30 cellular contexts compared by ENCODE assay signal in genomic region chr1:31814041-31814511, GRCh38. TPM values are rescaled to one million over a fixed set of nuclear protein-coding genes. Genes with fewer than 3 reads are reported as not detected.
A peak's percentile ranks its signal among the peaks of the same experiment; 100 is the strongest.
DNase-seq lines count a peak whose midpoint lies in the region; ATAC-seq, FAIRE-seq and TF ChIP-seq lines count a peak whose summit lies in the region.
"Had no signal": no experiment of that assay in that cellular context is flagged by ENCODE, and none has a peak within 500 bp of the region (broad histone marks: within the 10 kb centered on the region; RNA-seq: fewer than 3 reads in every experiment).

No MANE protein-coding gene starts in this region.

- no peak overlapping the region for H3K4me3 Mint-ChIP-seq in natural killer cell treated with Interleukin-12 subunit alpha and Interleukin-12 subunit beta and Interleukin-15 and Interleukin-18, amount 100 ng/mL, for 72 hours
- H3K4me3 Mint-ChIP-seq: activated CD4-positive, alpha-beta memory T cell treated with anti-CD3 and anti-CD28 coated beads for 36 hours; CD8-positive, alpha-beta T cell; endodermal cell; natural killer cell; stimulated activated naive CD8-positive, alpha-beta T cell treated with anti-CD3 and anti-CD28 coated beads, Interleukin-15, Interleukin-2, amounts not matched to agents 100 ng/mL and 50 ng/mL, for 24 hours had no signal

- in situ Hi-C loops in G401 (cut with HindIII; ENCODE audit: low sequenced_read_pairs), result no loop called here

- no CpG with 5 or more reads among the region's 11 CpGs for WGBS in trophoblast cell (ENCODE audit: extremely low coverage, insufficient coverage, insufficient read length)

- H4K12ac ChIP-seq in trophoblast cell (ENCODE audit: low read depth, low read length), result no peak overlapping the region

- H3K79me1 ChIP-seq in trophoblast cell (ENCODE audit: low read length), result no peaks in the 10 kb centered on the region

- TF ChIP-seq POLR2A in GM12891 (IDR thresholded peaks at IDR 0.05; ENCODE audit: low read depth, low read length), result no peak

- no peak overlapping the region for H2AFZ ChIP-seq in trophoblast cell (ENCODE audit: insufficient read depth, low read length, poor library complexity)
- H2AFZ ChIP-seq: parathyroid adenoma had no signal

- no peaks in the 10 kb centered on the region for H3K9me3 ChIP-seq in trophoblast cell (ENCODE audit: insufficient read depth, low read depth, low read length)
- H3K9me3 ChIP-seq: body of pancreas, esophagus squamous epithelium, right lobe of liver, transverse colon had no signal

- no peak for ATAC-seq in natural killer cell treated with Interleukin-12 subunit alpha and Interleukin-12 subunit beta and Interleukin-15 and Interleukin-18, amount 100 ng/mL, for 72 hours
- ATAC-seq: body of pancreas; CD8-positive, alpha-beta T cell; natural killer cell; right lobe of liver had no signal

- H3K4me2 ChIP-seq in trophoblast cell (ENCODE audit: low read length), result no peak overlapping the region

- no peak overlapping the region for H3K23ac ChIP-seq in trophoblast cell (ENCODE audit: low read length)

- no peak for TF ChIP-seq CTCF in RWPE1 (conservative IDR thresholded peaks at IDR 0.05; ENCODE audit: low read depth)

- no peak for FAIRE-seq in GM12891 (lab: Jason Lieb, UNC)
- FAIRE-seq: frontal cortex, GM18507, H54, HTR-8/SVneo had no signal

- CTCF ChIA-PET in RWPE1 (lab: Yijun Ruan, JAX), result interaction anchor here (1.3 kb wide), 1 partner anchor 150 kb away, joined by 3 read pairs; no protein-coding TSS in a partner anchor

- H3K79me2 ChIP-seq in trophoblast cell (ENCODE audit: control insufficient read depth, insufficient read depth, low read length, poor library complexity), result no peaks in the 10 kb centered on the region
- H3K79me2 ChIP-seq: parathyroid adenoma had no signal

- no peaks in the 10 kb centered on the region for H3K27me3 ChIP-seq in trophoblast cell (ENCODE audit: insufficient read depth, low read length)
- H3K27me3 ChIP-seq: body of pancreas, esophagus squamous epithelium, right lobe of liver, transverse colon had no signal

- no peak overlapping the region for H3K14ac ChIP-seq in trophoblast cell (ENCODE audit: low read length)

- H4K91ac ChIP-seq in trophoblast cell (ENCODE audit: low read depth, low read length), result no peak overlapping the region

- H3K36me3 Mint-ChIP-seq in natural killer cell treated with Interleukin-12 subunit alpha and Interleukin-12 subunit beta and Interleukin-15 and Interleukin-18, amount 100 ng/mL, for 72 hours, result no peaks in the 10 kb centered on the region
- H3K36me3 Mint-ChIP-seq: activated CD4-positive, alpha-beta memory T cell treated with anti-CD3 and anti-CD28 coated beads for 36 hours; CD8-positive, alpha-beta T cell; natural killer cell had no signal

- H3K27ac ChIP-seq in RWPE1 (peak overlapping the region; percentile 33; the same call in 1 of the 2 replicates), trophoblast cell (ENCODE audit: low read depth, low read length) (no peak overlapping the region)
- H3K27ac ChIP-seq: body of pancreas, coronary artery, esophagus squamous epithelium, parathyroid adenoma, right lobe of liver, transverse colon had no signal

- no peak overlapping the region for H4K8ac ChIP-seq in trophoblast cell (ENCODE audit: low read depth, low read length)

- H3K9ac ChIP-seq in trophoblast cell (ENCODE audit: low read length), result no peak overlapping the region
- H3K9ac ChIP-seq: parathyroid adenoma had no signal

- H3K36me3 ChIP-seq in trophoblast cell (ENCODE audit: control insufficient read depth in 1 of 2, insufficient read depth in 2 of 2, low read length in 2 of 2), result no peaks in the 10 kb centered on the region
- H3K36me3 ChIP-seq: esophagus squamous epithelium, right lobe of liver, transverse colon had no signal

- POLR2A ChIA-PET in RWPE1 (lab: Yijun Ruan, JAX; ENCODE audit: low non-redundant PET), result no interaction called here

- no peak overlapping the region for H2BK12ac ChIP-seq in trophoblast cell (ENCODE audit: low read length)

- DNase-seq in G401 (ENCODE audit: low spot score) (peak; percentile 60), RWPE1 (ENCODE audit: low spot score) (no peak), ecto neural progenitor cell (ENCODE audit: low spot score) (peak; percentile 51), GM12891 (ENCODE audit: insufficient read length, low spot score) (no peak), trophoblast cell (no peak)
- DNase-seq in stimulated activated CD8-positive, alpha-beta memory T cell treated with anti-CD3 and anti-CD28 coated beads, Interleukin-4, amount 100 ng/mL, for 48 hours, result peak; percentile 17
- no peak for DNase-seq in natural killer cell treated with Interleukin-12 subunit alpha and Interleukin-12 subunit beta and Interleukin-15 and Interleukin-18, amount 100 ng/mL, for 72 hours (ENCODE audit: low spot score)
- DNase-seq: activated CD4-positive, alpha-beta memory T cell treated with anti-CD3 and anti-CD28 coated beads for 36 hours; activated CD4-positive, CD25-positive, alpha-beta regulatory T cell; activated effector memory CD4-positive, alpha-beta T cell treated with anti-CD3 and anti-CD28 coated beads, Interleukin-2, amount 50 U/mL, for 16 hours; body of pancreas; DMS153; endodermal cell; esophagus squamous epithelium; GDM1; KG1; natural killer cell; NCI-H1694 treated with DMSO at 0.1 percent for 48 hours; NCI-H526; stimulated activated CD4-positive, alpha-beta T cell treated with anti-CD3 and anti-CD28 coated beads, Interleukin-4, amount 100 ng/mL, for 4 hours; transverse colon had no signal

- no peak overlapping the region for H2BK5ac ChIP-seq in trophoblast cell (ENCODE audit: low read depth, low read length, poor library complexity)

- no peak overlapping the region for H3K4me3 ChIP-seq in trophoblast cell (ENCODE audit: low read depth, low read length)
- H3K4me3 ChIP-seq: body of pancreas, coronary artery, esophagus squamous epithelium, right lobe of liver, transverse colon had no signal

- H3K4me1 Mint-ChIP-seq in natural killer cell treated with Interleukin-12 subunit alpha and Interleukin-12 subunit beta and Interleukin-15 and Interleukin-18, amount 100 ng/mL, for 72 hours (ENCODE audit: low read depth in 2 of 2), result peaks cover 16 to 19% of the 10 kb centered on the region in 2 donors

- no peaks in the 10 kb centered on the region for H3K27me3 Mint-ChIP-seq in natural killer cell treated with Interleukin-12 subunit alpha and Interleukin-12 subunit beta and Interleukin-15 and Interleukin-18, amount 100 ng/mL, for 72 hours
- H3K27me3 Mint-ChIP-seq: activated CD4-positive, alpha-beta memory T cell treated with anti-CD3 and anti-CD28 coated beads for 36 hours; stimulated activated naive CD8-positive, alpha-beta T cell treated with anti-CD3 and anti-CD28 coated beads, Interleukin-15, Interleukin-2, amounts not matched to agents 100 ng/mL and 50 ng/mL, for 24 hours had no signal

- H2AK5ac ChIP-seq in trophoblast cell (ENCODE audit: low read length), result no peak overlapping the region

- no peak overlapping the region for H3K4ac ChIP-seq in trophoblast cell (ENCODE audit: low read depth, low read length)

- H3K27ac Mint-ChIP-seq in natural killer cell treated with Interleukin-12 subunit alpha and Interleukin-12 subunit beta and Interleukin-15 and Interleukin-18, amount 100 ng/mL, for 72 hours, result no peak overlapping the region
- H3K27ac Mint-ChIP-seq: activated CD4-positive, alpha-beta memory T cell treated with anti-CD3 and anti-CD28 coated beads for 36 hours; CD8-positive, alpha-beta T cell; endodermal cell; natural killer cell; stimulated activated naive CD8-positive, alpha-beta T cell treated with anti-CD3 and anti-CD28 coated beads, Interleukin-15, Interleukin-2, amounts not matched to agents 100 ng/mL and 50 ng/mL, for 24 hours had no signal

- no peaks in the 10 kb centered on the region for H3K9me3 Mint-ChIP-seq in natural killer cell treated with Interleukin-12 subunit alpha and Interleukin-12 subunit beta and Interleukin-15 and Interleukin-18, amount 100 ng/mL, for 72 hours
- H3K9me3 Mint-ChIP-seq: activated CD4-positive, alpha-beta memory T cell treated with anti-CD3 and anti-CD28 coated beads for 36 hours; CD8-positive, alpha-beta T cell; natural killer cell; stimulated activated naive CD8-positive, alpha-beta T cell treated with anti-CD3 and anti-CD28 coated beads, Interleukin-15, Interleukin-2, amounts not matched to agents 100 ng/mL and 50 ng/mL, for 24 hours had no signal

- no peak overlapping the region for H3K18ac ChIP-seq in trophoblast cell (ENCODE audit: low read length)

- H2BK120ac ChIP-seq in trophoblast cell (ENCODE audit: insufficient read depth, low read length, poor library complexity), result no peak overlapping the region

- peaks cover 10 to 11% of the 10 kb centered on the region in 2 experiments for H3K4me1 ChIP-seq in trophoblast cell (ENCODE audit: control insufficient read depth in 1 of 2, insufficient read depth in 2 of 2, low read length in 2 of 2)
- H3K4me1 ChIP-seq: parathyroid adenoma, right lobe of liver had no signal

TF ChIP-seq in GM12891, 5 proteins besides CTCF, POLR2A, EP300 and RAD21:
- TF ChIP-seq PAX5 (IDR thresholded peaks at IDR 0.05; ENCODE audit: insufficient read depth, low read length, severe bottlenecking) (no peak), TAF1 (IDR thresholded peaks at IDR 0.05; ENCODE audit: low read depth, low read length) (no peak), SPI1 (IDR thresholded peaks at IDR 0.05; ENCODE audit: low read depth, low read length) (no peak), POU2F2 (IDR thresholded peaks at IDR 0.05; ENCODE audit: low read depth, low read length) (no peak), POLR2AphosphoS5 (IDR thresholded peaks at IDR 0.05; ENCODE audit: low read depth, low read length) (no peak)

RNA-seq across cellular contexts. Expression of gene SPOCD1, which starts 1.7 kb away (rescaled TPM):
- 11.8 and 25.3 TPM in 2 replicates for total RNA-seq in G401 (2014; rRNA removed; shearing (Covaris generic))
- total RNA-seq in natural killer cell treated with Interleukin-12 subunit alpha and Interleukin-12 subunit beta and Interleukin-15 and Interleukin-18, amount 100 ng/mL, for 72 hours, result not detected
- 0.13 TPM for polyA plus RNA-seq in GM12891 (2012; ENCODE audit: low read depth, missing spikeins)
- polyA plus RNA-seq in trophoblast cell (2013), result 0.83 and 0.87 TPM in 2 replicates
- total RNA-seq: CD8-positive, alpha-beta T cell had no signal

RNA-seq across cellular contexts. Expression of gene ADGRB2, which starts 49.9 kb away (rescaled TPM):
- total RNA-seq in G401 (2014; rRNA removed; shearing (Covaris generic)), result 45.4 and 49.5 TPM in 2 replicates
- total RNA-seq in natural killer cell treated with Interleukin-12 subunit alpha and Interleukin-12 subunit beta and Interleukin-15 and Interleukin-18, amount 100 ng/mL, for 72 hours, result 1 to 10 TPM in 1 of 2 donors, not detected in 1; 1.2 TPM
- polyA plus RNA-seq in GM12891 (2012; ENCODE audit: low read depth, missing spikeins), result 1.6 TPM
- polyA plus RNA-seq in trophoblast cell (2013), result 9.6 and 10.2 TPM in 2 replicates

Comparison
In these comparisons a context has a peak if more than half of its experiments do, and no peak if none do; other contexts are left out.
1. DNase-seq: peak in G401 (single experiment), ecto neural progenitor cell (single experiment) and stimulated activated CD8-positive, alpha-beta memory T cell treated with anti-CD3 and anti-CD28 coated beads, Interleukin-4, amount 100 ng/mL, for 48 hours (single experiment); none in RWPE1 (single experiment), natural killer cell treated with Interleukin-12 subunit alpha and Interleukin-12 subunit beta and Interleukin-15 and Interleukin-18, amount 100 ng/mL, for 72 hours (single experiment), GM12891 (single experiment) and trophoblast cell (0 of 2).
2. RNA of gene SPOCD1, which starts 1.7 kb away (total RNA-seq): 11.8 to 25.3 TPM in G401; not detected in natural killer cell treated with Interleukin-12 subunit alpha and Interleukin-12 subunit beta and Interleukin-15 and Interleukin-18, amount 100 ng/mL, for 72 hours; every median in the first group is over 10 times any median in the second.
3. RNA of gene ADGRB2, which starts 49.9 kb away (total RNA-seq): 45.4 to 49.5 TPM in G401; 1.2 TPM in natural killer cell treated with Interleukin-12 subunit alpha and Interleukin-12 subunit beta and Interleukin-15 and Interleukin-18, amount 100 ng/mL, for 72 hours; every median in the first group is over 10 times any median in the second.